Comparison of ENCODE assay signal across 8 cellular contexts in the genomic region with DNA sequence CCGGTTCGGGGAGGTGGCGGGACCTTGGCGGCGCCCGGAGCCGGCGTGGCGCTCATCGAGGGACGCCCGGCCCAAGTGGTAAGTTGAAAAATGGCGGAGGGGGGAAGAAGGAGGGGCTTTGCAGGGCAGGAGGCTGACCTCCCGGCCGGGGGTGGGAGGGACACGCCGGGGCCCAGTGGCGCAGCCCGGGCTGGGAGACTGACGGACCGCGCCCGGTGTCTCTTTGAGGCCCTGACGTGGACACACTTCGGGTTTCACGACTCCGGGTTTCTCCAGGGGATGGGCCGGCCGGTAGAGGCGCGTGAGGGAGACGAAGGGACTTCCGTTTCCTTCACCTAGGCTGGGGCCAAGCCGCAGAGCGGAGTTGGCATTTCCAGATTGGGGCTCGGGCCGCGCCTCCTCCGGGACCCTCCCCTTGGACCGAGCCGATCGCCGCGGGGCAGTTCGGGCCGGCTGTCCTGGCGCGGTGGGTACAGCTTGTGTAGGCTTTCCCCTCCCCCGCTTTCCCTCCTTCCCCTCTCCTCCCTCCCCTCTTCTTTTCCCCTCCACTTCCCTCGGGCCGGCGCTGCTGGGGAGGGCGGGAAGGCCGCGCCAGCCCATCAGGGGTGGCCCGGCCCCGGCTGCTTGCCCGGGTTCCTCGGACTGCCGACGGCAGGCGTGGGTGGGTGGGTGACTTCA. TPM values are rescaled to one million over a fixed set of nuclear protein-coding genes. Genes with fewer than 3 reads are reported as not detected.
A peak's percentile ranks its signal among the peaks of the same experiment; 100 is the strongest.
DNase-seq lines count a peak whose midpoint lies in the region; ATAC-seq and TF ChIP-seq lines count a peak whose summit lies in the region.

A gene (plus strand): TSS at position 226 of the 678 bp plus-strand sequence. CDS start 25,610 bp downstream, outside the sequence.

- H3K36me3 Mint-ChIP-seq in activated CD8-positive, alpha-beta T cell treated with anti-CD3 and anti-CD28 coated beads for 36 hours (ENCODE audit: low read depth): peaks cover 4% of the 10 kb centered on the region

- peak within 1 kb of the TSS; percentile 85 for H3K27ac ChIP-seq in BLaER1
- H3K27ac ChIP-seq in ectodermal cell (ENCODE audit: insufficient read depth, low read depth, low read length, poor library complexity, severe bottlenecking): peak within 1 kb of the TSS; percentile 93
- peak within 1 kb of the TSS; percentile 95 for H3K27ac ChIP-seq in lower lobe of right lung

- peak; percentile 61 for ATAC-seq in GM19043 (IDR thresholded peaks at IDR 0.05; ENCODE audit: low read depth, unreplicated experiment)
- peak; percentile 79 for ATAC-seq in HG03354 (IDR thresholded peaks at IDR 0.05; ENCODE audit: poor library complexity, severe bottlenecking, unreplicated experiment)
- peak; percentile 90 for ATAC-seq in activated CD8-positive, alpha-beta T cell treated with anti-CD3 and anti-CD28 coated beads for 36 hours
- ATAC-seq in lower lobe of right lung: peak; percentile 97 to 99

- no peaks in the 10 kb centered on the region for H3K36me3 ChIP-seq in BLaER1
- H3K36me3 ChIP-seq in ectodermal cell (ENCODE audit: control insufficient read depth, insufficient read depth, low read length): no peaks in the 10 kb centered on the region
- H3K36me3 ChIP-seq in lower lobe of right lung: no peaks in the 10 kb centered on the region

- 0% methylated on average over 58 to 62 of the region's 62 CpGs for WGBS in ectodermal cell, 2 experiments

- POLR2A ChIA-PET in activated CD8-positive, alpha-beta T cell treated with anti-CD3 and anti-CD28 coated beads for 36 hours (lab: Charles Lee): interaction anchor here (0.9 kb wide), 1 partner anchor 9 kb away, joined by 3 read pairs; no protein-coding TSS in a partner anchor

- peaks cover 8% of the 10 kb centered on the region for H3K4me1 Mint-ChIP-seq in activated CD8-positive, alpha-beta T cell treated with anti-CD3 and anti-CD28 coated beads for 36 hours (ENCODE audit: low read depth)

- peak within 1 kb of the TSS; percentile 65 for H3K4me2 ChIP-seq in BLaER1

- no peaks in the 10 kb centered on the region for H3K9me3 ChIP-seq in BLaER1
- H3K9me3 ChIP-seq in ectodermal cell (ENCODE audit: control insufficient read depth, low read length): no peaks in the 10 kb centered on the region
- H3K9me3 ChIP-seq in lower lobe of right lung: no peaks in the 10 kb centered on the region

- H3K4me3 Mint-ChIP-seq in activated CD8-positive, alpha-beta T cell treated with anti-CD3 and anti-CD28 coated beads for 36 hours: peak within 1 kb of the TSS; percentile 78

- H3K4me3 ChIP-seq in BLaER1 (peak within 1 kb of the TSS; percentile 72), ectodermal cell (ENCODE audit: insufficient read depth, low read depth, low read length) (peak within 1 kb of the TSS; percentile 60), lower lobe of right lung (peak within 1 kb of the TSS; percentile 66)

- 0 out of 2 replicates have a peak, but pooled peaks cover 3% of the 10 kb centered on the region for H3K4me1 ChIP-seq in BLaER1
- H3K4me1 ChIP-seq in ectodermal cell (ENCODE audit: control insufficient read depth, insufficient read depth, low read length): no peaks in the 10 kb centered on the region
- no peaks in the 10 kb centered on the region for H3K4me1 ChIP-seq in lower lobe of right lung

- H3K9ac ChIP-seq in BLaER1: peak within 1 kb of the TSS; percentile 83

- no peaks in the 10 kb centered on the region for H3K27me3 Mint-ChIP-seq in activated CD8-positive, alpha-beta T cell treated with anti-CD3 and anti-CD28 coated beads for 36 hours

- H4K20me1 ChIP-seq in BLaER1: no peaks in the 10 kb centered on the region

- CTCF ChIA-PET in activated CD8-positive, alpha-beta T cell treated with anti-CD3 and anti-CD28 coated beads for 36 hours (lab: Charles Lee): no interaction called here

- no peak for TF ChIP-seq CTCF in activated CD8-positive, alpha-beta T cell treated with anti-CD3 and anti-CD28 coated beads for 36 hours (IDR thresholded peaks at IDR 0.05)
- TF ChIP-seq CTCF in lower lobe of right lung (IDR thresholded peaks at IDR 0.05): no peak

- H3K27ac Mint-ChIP-seq in activated CD8-positive, alpha-beta T cell treated with anti-CD3 and anti-CD28 coated beads for 36 hours: peak within 1 kb of the TSS; percentile 93

- DNase-seq in NCI-H748 treated with DMSO at 0.1 percent for 48 hours (lab: John Stamatoyannopoulos, UW) (peak; percentile 74), lower lobe of right lung (peak; percentile 89)
- DNase-seq in activated CD8-positive, alpha-beta T cell treated with anti-CD3 and anti-CD28 coated beads for 36 hours: peak; percentile 79
- DNase-seq in stimulated activated CD4-positive, alpha-beta T cell treated with anti-CD3 and anti-CD28 coated beads, TNF-alpha, amount 100 ng/mL, for 4 hours (ENCODE audit: low read depth in 3 of 3): peak in 2 of 3 experiments; percentile 14 to 40

- intact Hi-C loops in activated CD8-positive, alpha-beta T cell treated with anti-CD3 and anti-CD28 coated beads for 36 hours (cut with micrococcal nuclease): no loop called here
- intact Hi-C loops in lower lobe of right lung (cut with DNase I): no loop called here

- H3K9me3 Mint-ChIP-seq in activated CD8-positive, alpha-beta T cell treated with anti-CD3 and anti-CD28 coated beads for 36 hours: no peaks in the 10 kb centered on the region

- H3K27me3 ChIP-seq in BLaER1 (no peaks in the 10 kb centered on the region), ectodermal cell (ENCODE audit: control insufficient read depth, insufficient read depth, low read length, poor library complexity, severe bottlenecking) (no peaks in the 10 kb centered on the region), lower lobe of right lung (ENCODE audit: low read depth) (no peaks in the 10 kb centered on the region)

RNA-seq across cellular contexts. Expression of the gene that starts here (rescaled TPM):
- total RNA-seq in activated CD8-positive, alpha-beta T cell treated with anti-CD3 and anti-CD28 coated beads for 36 hours: 10 to 100 TPM; 19.4 to 25.6 TPM
- 20.9 TPM for polyA plus RNA-seq in ectodermal cell (2013, experiment 1 of 4)
- 22.2 TPM for polyA plus RNA-seq in ectodermal cell (2013, experiment 2 of 4)
- 22.2 TPM for polyA plus RNA-seq in ectodermal cell (2013, experiment 3 of 4)
- 23.7 TPM for polyA plus RNA-seq in ectodermal cell (2013, experiment 4 of 4)
- 61.9 TPM for total RNA-seq in lower lobe of right lung

Comparison
In these comparisons a context has a peak if more than half of its experiments do, and no peak if none do; other contexts are left out.
1. Peak in every context shown above with its lines: DNase-seq, ATAC-seq, H3K4me3 ChIP-seq and H3K27ac ChIP-seq.
2. DNase-seq: peak in every context shown above with its lines; median percentile 89 in lower lobe of right lung; 79 in activated CD8-positive, alpha-beta T cell treated with anti-CD3 and anti-CD28 coated beads for 36 hours; 74 in NCI-H748 treated with DMSO at 0.1 percent for 48 hours; 27 in stimulated activated CD4-positive, alpha-beta T cell treated with anti-CD3 and anti-CD28 coated beads, TNF-alpha, amount 100 ng/mL, for 4 hours.